ENCODE assay signal across 8 cellular contexts in the genomic region with DNA sequence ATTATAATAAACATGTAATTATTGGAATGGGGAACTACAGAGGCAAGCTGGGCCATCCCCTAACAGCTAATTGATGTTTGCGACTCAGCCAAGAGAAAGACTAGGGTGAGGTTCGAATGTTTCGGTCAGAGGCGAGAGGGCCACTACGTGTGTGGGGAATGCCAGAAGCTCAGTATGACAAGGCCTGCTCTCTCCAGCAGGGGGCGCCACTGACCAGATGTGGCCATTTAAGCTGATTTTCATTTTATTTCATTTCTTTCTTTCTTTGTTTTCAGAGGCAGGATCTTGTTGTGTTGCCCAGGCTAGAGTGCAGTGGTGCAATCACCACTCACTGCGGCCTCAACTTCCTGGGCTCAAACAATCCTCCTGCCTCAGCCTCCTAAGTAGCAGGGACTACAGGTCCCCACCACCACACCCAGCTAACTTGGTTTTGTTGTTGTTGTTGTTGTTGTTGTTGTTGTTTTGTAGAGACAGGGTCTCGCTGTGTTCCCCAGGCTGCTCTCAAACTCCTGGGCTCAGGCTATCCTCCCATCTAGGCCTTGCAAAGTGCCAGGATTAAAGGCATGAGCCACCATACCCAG. TPM values are rescaled to one million over a fixed set of nuclear protein-coding genes. Genes with fewer than 3 reads are reported as not detected.
DNase-seq lines count a peak whose midpoint lies in the region; ATAC-seq and TF ChIP-seq lines count a peak whose summit lies in the region.

No MANE protein-coding gene starts in this region.

- TF ChIP-seq CTCF in cardiac muscle cell (IDR thresholded peaks at IDR 0.05; ENCODE audit: low read depth, low read length), result peak; percentile 59
- peak; percentile 51 for TF ChIP-seq CTCF in fibroblast of the aortic adventitia (IDR thresholded peaks at IDR 0.05; ENCODE audit: insufficient read depth, low read length)

- H3K27me3 ChIP-seq in cardiac muscle cell, result no peaks in the 10 kb centered on the region

- intact Hi-C loops in Right ventricle myocardium superior (cut with DNase I), result no loop called here

- H3K4me3 ChIP-seq in cardiac muscle cell (no peak overlapping the region), fibroblast of the aortic adventitia (ENCODE audit: low read depth, low read length) (no peak overlapping the region)

- H3K4me1 ChIP-seq in cardiac muscle cell (ENCODE audit: low read depth), result no peaks in the 10 kb centered on the region

- no peak for ATAC-seq in Right ventricle myocardium superior (ENCODE audit: poor library complexity)
- no peak for ATAC-seq in GM21381 (IDR thresholded peaks at IDR 0.05; ENCODE audit: unreplicated experiment)
- no peak for ATAC-seq in HG02938 (IDR thresholded peaks at IDR 0.05; ENCODE audit: unreplicated experiment)
- no peak for ATAC-seq in HG02885 (IDR thresholded peaks at IDR 0.05; ENCODE audit: poor library complexity, unreplicated experiment)

- no peak for DNase-seq in cardiac muscle cell (ENCODE audit: low read depth in 1 of 2, low spot score in 1 of 2)
- DNase-seq in Right ventricle myocardium superior, result no peak
- DNase-seq in activated CD4-positive, alpha-beta T cell treated with anti-CD3 and anti-CD28 coated beads for 48 hours, result peak; percentile 70
- peak; percentile 28 for DNase-seq in fibroblast of the aortic adventitia (ENCODE audit: low read depth)
- peak; percentile 30 for DNase-seq in stimulated activated CD8-positive, alpha-beta memory T cell treated with anti-CD3 and anti-CD28 coated beads, Interleukin-7, amount 100 ng/mL, for 24 hours (ENCODE audit: low read depth)

- no peak overlapping the region for H3K27ac ChIP-seq in cardiac muscle cell

- no peaks in the 10 kb centered on the region for H3K9me3 ChIP-seq in cardiac muscle cell (ENCODE audit: low read depth)

- no peaks in the 10 kb centered on the region for H3K36me3 ChIP-seq in cardiac muscle cell

RNA-seq across cellular contexts. Expression of gene TMEM130, which starts 38.1 kb away (rescaled TPM):
- total RNA-seq in cardiac muscle cell, result 0.54 TPM in 1 of 2 replicates, not detected in the other
- polyA plus RNA-seq in cardiac muscle cell, result 0.42 and 0.51 TPM in 2 replicates
- total RNA-seq in Right ventricle myocardium superior, result not detected
- total RNA-seq in fibroblast of the aortic adventitia (ENCODE audit: low replicate concordance), result 0.27 and 0.57 TPM in 2 replicates

RNA-seq across cellular contexts. Expression of gene TRRAP, which starts 46.6 kb away (rescaled TPM):
- 23.7 and 39.4 TPM in 2 replicates for total RNA-seq in cardiac muscle cell
- 9.0 and 9.6 TPM in 2 replicates for polyA plus RNA-seq in cardiac muscle cell
- 13.7 TPM for total RNA-seq in Right ventricle myocardium superior
- 9.6 and 17.4 TPM in 2 replicates for total RNA-seq in fibroblast of the aortic adventitia (ENCODE audit: low replicate concordance)

Comparison
In these comparisons a context has a peak if more than half of its experiments do, and no peak if none do; other contexts are left out.
1. DNase-seq: peak in activated CD4-positive, alpha-beta T cell treated with anti-CD3 and anti-CD28 coated beads for 48 hours (single experiment), fibroblast of the aortic adventitia (single experiment) and stimulated activated CD8-positive, alpha-beta memory T cell treated with anti-CD3 and anti-CD28 coated beads, Interleukin-7, amount 100 ng/mL, for 24 hours (single experiment); none in cardiac muscle cell (0 of 2) and Right ventricle myocardium superior (single experiment).